1 cellular context compared by ENCODE assay signal in the genomic region with DNA sequence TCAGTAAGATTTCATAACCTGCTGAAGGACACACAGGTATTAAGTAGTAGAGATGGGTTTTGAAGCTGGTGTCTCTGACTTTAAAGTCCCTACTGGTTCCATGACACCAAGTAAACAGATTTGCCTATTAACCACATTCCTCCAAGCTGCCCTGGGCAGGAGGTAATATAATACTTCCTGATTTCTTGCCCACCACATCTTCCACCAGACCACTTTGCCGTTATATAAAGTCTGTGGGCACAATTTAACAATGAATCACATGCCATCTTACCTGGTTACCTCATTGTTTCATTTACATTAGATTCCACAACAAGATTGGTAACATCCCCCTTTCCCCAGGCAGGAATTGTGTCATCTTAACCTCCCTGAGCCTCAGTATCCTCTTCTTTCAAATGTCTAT.
TF ChIP-seq lines count a peak whose summit lies in the region.

No MANE protein-coding gene starts in this region.

TF ChIP-seq in SK-N-SH, 30 proteins besides CTCF, POLR2A, EP300 and RAD21 (continued from another document):
- TF ChIP-seq, protein P1, sequence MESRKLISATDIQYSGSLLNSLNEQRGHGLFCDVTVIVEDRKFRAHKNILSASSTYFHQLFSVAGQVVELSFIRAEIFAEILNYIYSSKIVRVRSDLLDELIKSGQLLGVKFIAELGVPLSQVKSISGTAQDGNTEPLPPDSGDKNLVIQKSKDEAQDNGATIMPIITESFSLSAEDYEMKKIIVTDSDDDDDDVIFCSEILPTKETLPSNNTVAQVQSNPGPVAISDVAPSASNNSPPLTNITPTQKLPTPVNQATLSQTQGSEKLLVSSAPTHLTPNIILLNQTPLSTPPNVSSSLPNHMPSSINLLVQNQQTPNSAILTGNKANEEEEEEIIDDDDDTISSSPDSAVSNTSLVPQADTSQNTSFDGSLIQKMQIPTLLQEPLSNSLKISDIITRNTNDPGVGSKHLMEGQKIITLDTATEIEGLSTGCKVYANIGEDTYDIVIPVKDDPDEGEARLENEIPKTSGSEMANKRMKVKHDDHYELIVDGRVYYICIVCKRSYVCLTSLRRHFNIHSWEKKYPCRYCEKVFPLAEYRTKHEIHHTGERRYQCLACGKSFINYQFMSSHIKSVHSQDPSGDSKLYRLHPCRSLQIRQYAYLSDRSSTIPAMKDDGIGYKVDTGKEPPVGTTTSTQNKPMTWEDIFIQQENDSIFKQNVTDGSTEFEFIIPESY (IDR thresholded peaks at IDR 0.05; ENCODE audit: borderline replicate concordance, low read depth), result no peak
- TF ChIP-seq RCOR1 (IDR thresholded peaks at IDR 0.05; ENCODE audit: low read length), result no peak
- TF ChIP-seq YY1 (IDR thresholded peaks at IDR 0.05; ENCODE audit: low read depth), result no peak
